Comparison of ENCODE assay signal across 11 cellular contexts in the genomic region with DNA sequence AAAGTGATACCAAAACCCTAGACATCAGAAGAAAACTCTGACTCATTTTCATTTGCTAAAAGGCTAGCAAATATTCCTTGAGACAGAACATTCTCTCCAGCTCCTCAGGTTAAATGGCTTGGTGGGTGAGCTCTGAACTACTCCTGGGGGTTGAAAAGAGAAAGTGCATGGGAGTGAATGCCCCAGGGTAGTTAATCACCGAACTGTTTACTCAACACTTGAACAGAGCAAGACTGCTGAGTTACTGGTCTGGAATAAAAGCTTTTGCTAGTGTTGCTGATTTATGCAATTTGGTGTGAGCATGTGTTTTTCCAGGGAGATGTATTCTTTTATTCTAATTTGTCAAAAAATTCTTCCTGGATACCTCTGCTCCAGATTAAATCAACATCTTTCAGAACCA.
A peak's percentile ranks its signal among the peaks of the same experiment; 100 is the strongest.
DNase-seq lines count a peak whose midpoint lies in the region; ATAC-seq and TF ChIP-seq lines count a peak whose summit lies in the region.
"Had no signal": no experiment of that assay in that cellular context is flagged by ENCODE, and none has a peak within 500 bp of the region (broad histone marks: within the 10 kb centered on the region; RNA-seq: fewer than 3 reads in every experiment).

No MANE protein-coding gene starts in this region.

- no peak overlapping the region for H2BK120ac ChIP-seq in trophoblast cell (ENCODE audit: insufficient read depth, low read length, poor library complexity)

- no peak overlapping the region for H3K4ac ChIP-seq in trophoblast cell (ENCODE audit: low read depth, low read length)

- no peak overlapping the region for H3K18ac ChIP-seq in trophoblast cell (ENCODE audit: low read length)

- H3K9me3 Mint-ChIP-seq in endodermal cell, result peaks cover 16% of the 10 kb centered on the region
- peaks cover 5% of the 10 kb centered on the region for H3K9me3 Mint-ChIP-seq in activated CD8-positive, alpha-beta T cell treated with anti-CD3 and anti-CD28 coated beads, Interleukin-2, amount 10 ng/mL, durations not matched to agents 7 days and 5 days (ENCODE audit: insufficient read depth)
- no peaks in the 10 kb centered on the region for H3K9me3 Mint-ChIP-seq in chondrocyte (ENCODE audit: low read depth)

- POLR2A ChIA-PET in activated CD8-positive, alpha-beta T cell treated with anti-CD3 and anti-CD28 coated beads, Interleukin-2, amount 10 ng/mL, durations not matched to agents 7 days and 5 days (lab: Charles Lee), result no interaction called here

- no peak overlapping the region for H4K12ac ChIP-seq in trophoblast cell (ENCODE audit: low read depth, low read length)

- H3K4me1 Mint-ChIP-seq in endodermal cell, result no peaks in the 10 kb centered on the region
- no peaks in the 10 kb centered on the region for H3K4me1 Mint-ChIP-seq in activated CD8-positive, alpha-beta T cell treated with anti-CD3 and anti-CD28 coated beads, Interleukin-2, amount 10 ng/mL, durations not matched to agents 7 days and 5 days (ENCODE audit: low read depth)
- no peaks in the 10 kb centered on the region for H3K4me1 Mint-ChIP-seq in chondrocyte (ENCODE audit: low read depth)
- H3K4me1 Mint-ChIP-seq: IgD-negative memory B cell had no signal

- no peak overlapping the region for H4K8ac ChIP-seq in trophoblast cell (ENCODE audit: low read depth, low read length)

- H3K27ac Mint-ChIP-seq in endodermal cell, result no peak overlapping the region
- no peak overlapping the region for H3K27ac Mint-ChIP-seq in activated CD8-positive, alpha-beta T cell treated with anti-CD3 and anti-CD28 coated beads, Interleukin-2, amount 10 ng/mL, durations not matched to agents 7 days and 5 days
- H3K27ac Mint-ChIP-seq in chondrocyte (ENCODE audit: unreplicated experiment), result no peak overlapping the region
- H3K27ac Mint-ChIP-seq: IgD-negative memory B cell had no signal

- H3K4me1 ChIP-seq in endodermal cell (ENCODE audit: control insufficient read depth, insufficient read depth, low read length), result no peaks in the 10 kb centered on the region
- no peaks in the 10 kb centered on the region for H3K4me1 ChIP-seq in trophoblast cell (ENCODE audit: control insufficient read depth in 1 of 2, insufficient read depth in 2 of 2, low read length in 2 of 2)
- H3K4me1 ChIP-seq: uterus had no signal

- H4K91ac ChIP-seq in trophoblast cell (ENCODE audit: low read depth, low read length), result no peak overlapping the region

- DNase-seq in HT1080 (ENCODE audit: low read depth), result peak; percentile 43
- peak; percentile 19 for DNase-seq in NCI-H510A (lab: John Stamatoyannopoulos, UW)
- no peak for DNase-seq in endodermal cell
- peak in 1 of 2 donors; percentile 7 for DNase-seq in trophoblast cell
- no peak for DNase-seq in activated CD8-positive, alpha-beta T cell treated with anti-CD3 and anti-CD28 coated beads, Interleukin-2, amount 10 ng/mL, durations not matched to agents 7 days and 5 days
- no peak for DNase-seq in chondrocyte (ENCODE audit: low spot score)
- DNase-seq: activated CD4-positive, alpha-beta T cell treated with anti-CD3 and anti-CD28 coated beads, Interleukin-2, amount 50 U/mL, for 48 hours; activated naive CD4-positive, alpha-beta T cell treated with Interleukin-2 at 50 U/mL for 16 hours; uterus had no signal

- no peak overlapping the region for H3K23ac ChIP-seq in trophoblast cell (ENCODE audit: low read length)

- no peak overlapping the region for H2AK5ac ChIP-seq in trophoblast cell (ENCODE audit: low read length)

- H2BK12ac ChIP-seq in trophoblast cell (ENCODE audit: low read length), result no peak overlapping the region

- H3K27me3 ChIP-seq in endodermal cell (ENCODE audit: control insufficient read depth, insufficient read depth, low read length, poor library complexity, severe bottlenecking) (no peaks in the 10 kb centered on the region), trophoblast cell (ENCODE audit: insufficient read depth, low read length) (no peaks in the 10 kb centered on the region)
- H3K27me3 ChIP-seq: uterus had no signal

- CTCF ChIA-PET in activated CD8-positive, alpha-beta T cell treated with anti-CD3 and anti-CD28 coated beads, Interleukin-2, amount 10 ng/mL, durations not matched to agents 7 days and 5 days (lab: Charles Lee), result no interaction called here

- peaks cover 11% of the 10 kb centered on the region for H3K9me3 ChIP-seq in endodermal cell (ENCODE audit: control insufficient read depth, low read length)
- peaks cover 3% of the 10 kb centered on the region for H3K9me3 ChIP-seq in trophoblast cell (ENCODE audit: insufficient read depth, low read depth, low read length)
- H3K9me3 ChIP-seq: uterus had no signal

- H3K4me3 Mint-ChIP-seq in endodermal cell, result no peak overlapping the region
- H3K4me3 Mint-ChIP-seq in activated CD8-positive, alpha-beta T cell treated with anti-CD3 and anti-CD28 coated beads, Interleukin-2, amount 10 ng/mL, durations not matched to agents 7 days and 5 days, result no peak overlapping the region
- H3K4me3 Mint-ChIP-seq in chondrocyte (ENCODE audit: unreplicated experiment), result no peak overlapping the region
- H3K4me3 Mint-ChIP-seq: IgD-negative memory B cell had no signal

- H3K4me3 ChIP-seq in endodermal cell (ENCODE audit: low read length) (no peak overlapping the region), trophoblast cell (ENCODE audit: low read depth, low read length) (no peak overlapping the region)
- H3K4me3 ChIP-seq: uterus had no signal

- H3K9ac ChIP-seq in endodermal cell (ENCODE audit: extremely low read depth, low read length, poor library complexity, severe bottlenecking) (no peak overlapping the region), trophoblast cell (ENCODE audit: low read length) (no peak overlapping the region)

- WGBS in endodermal cell (ENCODE audit: insufficient coverage in 1 of 2, insufficient read length in 1 of 2), 2 experiments, result 54 to 84% methylated on average over 1 of the region's 1 CpG
- WGBS in trophoblast cell (ENCODE audit: extremely low coverage, insufficient coverage, insufficient read length), result no CpG with 5 or more reads among the region's 1 CpG

- no peak for ATAC-seq in activated CD8-positive, alpha-beta T cell treated with anti-CD3 and anti-CD28 coated beads, Interleukin-2, amount 10 ng/mL, durations not matched to agents 7 days and 5 days
- no peak for ATAC-seq in GM18498 (IDR thresholded peaks at IDR 0.05; ENCODE audit: unreplicated experiment)

- H3K79me1 ChIP-seq in trophoblast cell (ENCODE audit: low read length), result peaks cover 2% of the 10 kb centered on the region

- no peak overlapping the region for H2BK5ac ChIP-seq in trophoblast cell (ENCODE audit: low read depth, low read length, poor library complexity)

- H3K27me3 Mint-ChIP-seq in endodermal cell (ENCODE audit: insufficient read depth) (no peaks in the 10 kb centered on the region), chondrocyte (ENCODE audit: low read depth) (no peaks in the 10 kb centered on the region)
- H3K27me3 Mint-ChIP-seq in activated CD8-positive, alpha-beta T cell treated with anti-CD3 and anti-CD28 coated beads, Interleukin-2, amount 10 ng/mL, durations not matched to agents 7 days and 5 days (ENCODE audit: low read depth), result no peaks in the 10 kb centered on the region
- H3K27me3 Mint-ChIP-seq: IgD-negative memory B cell had no signal

- TF ChIP-seq CTCF in endodermal cell (conservative IDR thresholded peaks at IDR 0.05) (peak; percentile 40), chondrocyte (IDR thresholded peaks at IDR 0.05) (no peak)

- H3K4me2 ChIP-seq in trophoblast cell (ENCODE audit: low read length), result no peak overlapping the region

- no peak overlapping the region for H2AFZ ChIP-seq in trophoblast cell (ENCODE audit: insufficient read depth, low read length, poor library complexity)

- no peaks in the 10 kb centered on the region for H3K36me3 ChIP-seq in endodermal cell (ENCODE audit: control insufficient read depth, insufficient read depth, low read length)
- H3K36me3 ChIP-seq in trophoblast cell (ENCODE audit: control insufficient read depth in 1 of 2, insufficient read depth in 2 of 2, low read length in 2 of 2), result no peaks in the 10 kb centered on the region
- H3K36me3 ChIP-seq: uterus had no signal

- H3K14ac ChIP-seq in trophoblast cell (ENCODE audit: low read length), result no peak overlapping the region

- no peaks in the 10 kb centered on the region for H3K79me2 ChIP-seq in trophoblast cell (ENCODE audit: control insufficient read depth, insufficient read depth, low read length, poor library complexity)

- H3K27ac ChIP-seq in endodermal cell (ENCODE audit: low read depth, low read length) (no peak overlapping the region), trophoblast cell (ENCODE audit: low read depth, low read length) (peak overlapping the region; percentile 33)
- H3K27ac ChIP-seq: uterus had no signal

- H3K36me3 Mint-ChIP-seq in endodermal cell (ENCODE audit: low read depth) (peaks cover 2% of the 10 kb centered on the region), chondrocyte (ENCODE audit: low read depth) (no peaks in the 10 kb centered on the region)
- no peaks in the 10 kb centered on the region for H3K36me3 Mint-ChIP-seq in activated CD8-positive, alpha-beta T cell treated with anti-CD3 and anti-CD28 coated beads, Interleukin-2, amount 10 ng/mL, durations not matched to agents 7 days and 5 days (ENCODE audit: low read depth)
- H3K36me3 Mint-ChIP-seq: IgD-negative memory B cell had no signal

Comparison
In these comparisons a context has a peak if more than half of its experiments do, and no peak if none do; other contexts are left out.
1. DNase-seq: peak in HT1080 (single experiment) and NCI-H510A (single experiment); none in endodermal cell (single experiment), activated CD8-positive, alpha-beta T cell treated with anti-CD3 and anti-CD28 coated beads, Interleukin-2, amount 10 ng/mL, durations not matched to agents 7 days and 5 days (single experiment) and chondrocyte (single experiment).